Comparison of ENCODE assay signal across 26 cellular contexts in genomic region chr6:137182654-137183073, GRCh38. TPM values are rescaled to one million over a fixed set of nuclear protein-coding genes. Genes with fewer than 3 reads are reported as not detected.
"Had no signal": no experiment of that assay in that cellular context is flagged by ENCODE, and none has a peak within 500 bp of the region (broad histone marks: within the 10 kb centered on the region; RNA-seq: fewer than 3 reads in every experiment).

No MANE protein-coding gene starts in this region.

- H3K4me3 ChIP-seq: coronary artery, dorsolateral prefrontal cortex, esophagus muscularis mucosa, gastrocnemius medialis, heart right ventricle, left lung, lower lobe of right lung had no signal

- H3K4me3 Mint-ChIP-seq: naive thymus-derived CD4-positive, alpha-beta T cell had no signal

- ATAC-seq: gastrocnemius medialis; heart right ventricle; left cardiac atrium; left lung; left ventricle myocardium superior; lower lobe of right lung; naive thymus-derived CD4-positive, alpha-beta T cell had no signal

- DNase-seq: dermis blood vessel endothelial cell; dorsolateral prefrontal cortex; effector CD4-positive, alpha-beta T cell; effector memory CD4-positive, alpha-beta T cell; foreskin fibroblast; foreskin melanocyte; gastrocnemius medialis; glutamatergic neuron; head of caudate nucleus; heart right ventricle; hippocampal formation; left cardiac atrium; left lung; left ventricle myocardium superior; lower lobe of right lung; mesenchymal stem cell; midbrain; naive thymus-derived CD4-positive, alpha-beta T cell had no signal

- H3K27ac Mint-ChIP-seq: naive thymus-derived CD4-positive, alpha-beta T cell had no signal

- H3K27ac ChIP-seq: coronary artery, dorsolateral prefrontal cortex, esophagus muscularis mucosa, gastrocnemius medialis, heart right ventricle, lower lobe of right lung had no signal

- H3K4me1 Mint-ChIP-seq: naive thymus-derived CD4-positive, alpha-beta T cell had no signal

- H3K36me3 ChIP-seq: esophagus muscularis mucosa, gastrocnemius medialis, heart right ventricle, left lung, lower lobe of right lung had no signal

- H3K4me1 ChIP-seq: esophagus muscularis mucosa, gastrocnemius medialis, heart right ventricle, left lung, lower lobe of right lung had no signal

- H3K27me3 ChIP-seq: esophagus muscularis mucosa, gastrocnemius medialis, heart right ventricle, left lung had no signal

RNA-seq across cellular contexts. Expression of gene IL22RA2, which starts 9.2 kb away (rescaled TPM):
- total RNA-seq: dermis blood vessel endothelial cell; dorsolateral prefrontal cortex; endothelial cell of umbilical vein; epithelial cell of proximal tubule; esophagus muscularis mucosa; gastrocnemius medialis; glomerular endothelial cell; kidney epithelial cell; left cardiac atrium; left lung; left ventricle myocardium superior; lower lobe of right lung; lung microvascular endothelial cell; mucosa of gallbladder; naive thymus-derived CD4-positive, alpha-beta T cell had no signal
- polyA plus RNA-seq: endothelial cell of umbilical vein; heart right ventricle; naive thymus-derived CD4-positive, alpha-beta T cell had no signal
